Comparison of ENCODE assay signal across 1 cellular context in the genomic region with DNA sequence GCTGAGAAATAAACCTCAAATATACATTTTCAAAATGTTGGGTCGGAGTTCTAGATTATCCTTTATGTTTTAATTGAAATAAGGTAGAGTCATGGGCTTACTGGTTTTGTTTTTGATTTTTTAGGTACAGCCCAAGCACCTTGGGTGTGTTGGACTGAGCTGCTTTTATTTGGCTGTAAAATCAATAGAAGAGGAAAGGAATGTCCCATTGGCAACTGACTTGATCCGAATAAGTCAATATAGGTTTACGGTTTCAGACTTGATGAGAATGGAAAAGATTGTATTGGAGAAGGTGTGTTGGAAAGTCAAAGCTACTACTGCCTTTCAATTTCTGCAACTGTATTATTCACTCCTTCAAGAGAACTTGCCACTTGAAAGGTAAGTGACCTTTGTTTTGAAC.
TF ChIP-seq lines count a peak whose summit lies in the region.

No MANE protein-coding gene starts in this region.

TF ChIP-seq in GM12878, 131 proteins besides CTCF, POLR2A, EP300 and RAD21:
- TF ChIP-seq DPF2 (IDR thresholded peaks at IDR 0.05) (no peak), SMAD1 (IDR thresholded peaks at IDR 0.05; ENCODE audit: low read depth, partially characterized antibody) (no peak), EED (IDR thresholded peaks at IDR 0.05; ENCODE audit: low read depth) (no peak), RUNX3 (IDR thresholded peaks at IDR 0.05; ENCODE audit: low read length) (no peak), ZNF274 (IDR thresholded peaks at IDR 0.05; ENCODE audit: insufficient read depth, insufficient read length) (no peak), RBBP5 (conservative IDR thresholded peaks at IDR 0.05) (no peak), CREM (IDR thresholded peaks at IDR 0.05; ENCODE audit: low read depth) (no peak), CHD2 (IDR thresholded peaks at IDR 0.05; ENCODE audit: borderline replicate concordance, low read depth, low read length) (no peak), YBX1 (IDR thresholded peaks at IDR 0.05) (no peak), CHD1 (IDR thresholded peaks at IDR 0.05; ENCODE audit: low read depth, low read length) (no peak), KLF5 (IDR thresholded peaks at IDR 0.05; ENCODE audit: partially characterized antibody) (no peak), NBN (IDR thresholded peaks at IDR 0.05) (no peak), IRF4 (IDR thresholded peaks at IDR 0.05; ENCODE audit: low read depth, low read length) (no peak)
- TF ChIP-seq, protein P1, sequence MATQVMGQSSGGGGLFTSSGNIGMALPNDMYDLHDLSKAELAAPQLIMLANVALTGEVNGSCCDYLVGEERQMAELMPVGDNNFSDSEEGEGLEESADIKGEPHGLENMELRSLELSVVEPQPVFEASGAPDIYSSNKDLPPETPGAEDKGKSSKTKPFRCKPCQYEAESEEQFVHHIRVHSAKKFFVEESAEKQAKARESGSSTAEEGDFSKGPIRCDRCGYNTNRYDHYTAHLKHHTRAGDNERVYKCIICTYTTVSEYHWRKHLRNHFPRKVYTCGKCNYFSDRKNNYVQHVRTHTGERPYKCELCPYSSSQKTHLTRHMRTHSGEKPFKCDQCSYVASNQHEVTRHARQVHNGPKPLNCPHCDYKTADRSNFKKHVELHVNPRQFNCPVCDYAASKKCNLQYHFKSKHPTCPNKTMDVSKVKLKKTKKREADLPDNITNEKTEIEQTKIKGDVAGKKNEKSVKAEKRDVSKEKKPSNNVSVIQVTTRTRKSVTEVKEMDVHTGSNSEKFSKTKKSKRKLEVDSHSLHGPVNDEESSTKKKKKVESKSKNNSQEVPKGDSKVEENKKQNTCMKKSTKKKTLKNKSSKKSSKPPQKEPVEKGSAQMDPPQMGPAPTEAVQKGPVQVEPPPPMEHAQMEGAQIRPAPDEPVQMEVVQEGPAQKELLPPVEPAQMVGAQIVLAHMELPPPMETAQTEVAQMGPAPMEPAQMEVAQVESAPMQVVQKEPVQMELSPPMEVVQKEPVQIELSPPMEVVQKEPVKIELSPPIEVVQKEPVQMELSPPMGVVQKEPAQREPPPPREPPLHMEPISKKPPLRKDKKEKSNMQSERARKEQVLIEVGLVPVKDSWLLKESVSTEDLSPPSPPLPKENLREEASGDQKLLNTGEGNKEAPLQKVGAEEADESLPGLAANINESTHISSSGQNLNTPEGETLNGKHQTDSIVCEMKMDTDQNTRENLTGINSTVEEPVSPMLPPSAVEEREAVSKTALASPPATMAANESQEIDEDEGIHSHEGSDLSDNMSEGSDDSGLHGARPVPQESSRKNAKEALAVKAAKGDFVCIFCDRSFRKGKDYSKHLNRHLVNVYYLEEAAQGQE (IDR thresholded peaks at IDR 0.05; ENCODE audit: low read depth, low read length), result no peak
- TF ChIP-seq, protein P2, sequence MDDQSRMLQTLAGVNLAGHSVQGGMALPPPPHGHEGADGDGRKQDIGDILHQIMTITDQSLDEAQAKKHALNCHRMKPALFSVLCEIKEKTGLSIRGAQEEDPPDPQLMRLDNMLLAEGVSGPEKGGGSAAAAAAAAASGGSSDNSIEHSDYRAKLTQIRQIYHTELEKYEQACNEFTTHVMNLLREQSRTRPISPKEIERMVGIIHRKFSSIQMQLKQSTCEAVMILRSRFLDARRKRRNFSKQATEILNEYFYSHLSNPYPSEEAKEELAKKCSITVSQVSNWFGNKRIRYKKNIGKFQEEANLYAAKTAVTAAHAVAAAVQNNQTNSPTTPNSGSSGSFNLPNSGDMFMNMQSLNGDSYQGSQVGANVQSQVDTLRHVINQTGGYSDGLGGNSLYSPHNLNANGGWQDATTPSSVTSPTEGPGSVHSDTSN (IDR thresholded peaks at IDR 0.05; ENCODE audit: insufficient replicate concordance, low read depth, low read length), result no peak
- TF ChIP-seq, protein P3, sequence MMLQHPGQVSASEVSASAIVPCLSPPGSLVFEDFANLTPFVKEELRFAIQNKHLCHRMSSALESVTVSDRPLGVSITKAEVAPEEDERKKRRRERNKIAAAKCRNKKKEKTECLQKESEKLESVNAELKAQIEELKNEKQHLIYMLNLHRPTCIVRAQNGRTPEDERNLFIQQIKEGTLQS (IDR thresholded peaks at IDR 0.05; ENCODE audit: borderline replicate concordance, extremely low read depth, low read depth, low read length), result no peak
